1 cellular context compared by ENCODE assay signal in the genomic region with DNA sequence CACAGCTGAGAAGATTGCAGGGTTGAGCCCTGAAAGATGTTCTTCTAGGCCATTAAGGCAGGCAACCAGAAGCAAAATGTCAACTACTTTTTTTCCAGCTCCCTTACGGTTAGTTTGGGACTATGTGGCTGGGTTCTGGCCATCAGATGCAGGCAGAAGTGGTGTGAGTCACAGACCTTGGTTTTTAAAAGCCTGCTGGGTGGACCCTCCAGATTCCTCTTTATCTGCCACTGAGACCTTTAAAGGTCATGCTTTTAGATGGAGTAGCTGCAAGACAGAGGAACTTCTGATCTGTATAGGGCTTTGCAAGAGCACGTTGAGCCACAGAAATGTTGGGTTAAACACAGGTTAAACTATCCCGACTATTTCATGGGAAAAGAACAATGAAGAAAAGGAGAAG.
TF ChIP-seq lines count a peak whose summit lies in the region.

No MANE protein-coding gene starts in this region.

TF ChIP-seq in K562, 482 proteins besides CTCF, POLR2A, EP300 and RAD21 (continued from another document and continues in another):
- TF ChIP-seq, protein P1, sequence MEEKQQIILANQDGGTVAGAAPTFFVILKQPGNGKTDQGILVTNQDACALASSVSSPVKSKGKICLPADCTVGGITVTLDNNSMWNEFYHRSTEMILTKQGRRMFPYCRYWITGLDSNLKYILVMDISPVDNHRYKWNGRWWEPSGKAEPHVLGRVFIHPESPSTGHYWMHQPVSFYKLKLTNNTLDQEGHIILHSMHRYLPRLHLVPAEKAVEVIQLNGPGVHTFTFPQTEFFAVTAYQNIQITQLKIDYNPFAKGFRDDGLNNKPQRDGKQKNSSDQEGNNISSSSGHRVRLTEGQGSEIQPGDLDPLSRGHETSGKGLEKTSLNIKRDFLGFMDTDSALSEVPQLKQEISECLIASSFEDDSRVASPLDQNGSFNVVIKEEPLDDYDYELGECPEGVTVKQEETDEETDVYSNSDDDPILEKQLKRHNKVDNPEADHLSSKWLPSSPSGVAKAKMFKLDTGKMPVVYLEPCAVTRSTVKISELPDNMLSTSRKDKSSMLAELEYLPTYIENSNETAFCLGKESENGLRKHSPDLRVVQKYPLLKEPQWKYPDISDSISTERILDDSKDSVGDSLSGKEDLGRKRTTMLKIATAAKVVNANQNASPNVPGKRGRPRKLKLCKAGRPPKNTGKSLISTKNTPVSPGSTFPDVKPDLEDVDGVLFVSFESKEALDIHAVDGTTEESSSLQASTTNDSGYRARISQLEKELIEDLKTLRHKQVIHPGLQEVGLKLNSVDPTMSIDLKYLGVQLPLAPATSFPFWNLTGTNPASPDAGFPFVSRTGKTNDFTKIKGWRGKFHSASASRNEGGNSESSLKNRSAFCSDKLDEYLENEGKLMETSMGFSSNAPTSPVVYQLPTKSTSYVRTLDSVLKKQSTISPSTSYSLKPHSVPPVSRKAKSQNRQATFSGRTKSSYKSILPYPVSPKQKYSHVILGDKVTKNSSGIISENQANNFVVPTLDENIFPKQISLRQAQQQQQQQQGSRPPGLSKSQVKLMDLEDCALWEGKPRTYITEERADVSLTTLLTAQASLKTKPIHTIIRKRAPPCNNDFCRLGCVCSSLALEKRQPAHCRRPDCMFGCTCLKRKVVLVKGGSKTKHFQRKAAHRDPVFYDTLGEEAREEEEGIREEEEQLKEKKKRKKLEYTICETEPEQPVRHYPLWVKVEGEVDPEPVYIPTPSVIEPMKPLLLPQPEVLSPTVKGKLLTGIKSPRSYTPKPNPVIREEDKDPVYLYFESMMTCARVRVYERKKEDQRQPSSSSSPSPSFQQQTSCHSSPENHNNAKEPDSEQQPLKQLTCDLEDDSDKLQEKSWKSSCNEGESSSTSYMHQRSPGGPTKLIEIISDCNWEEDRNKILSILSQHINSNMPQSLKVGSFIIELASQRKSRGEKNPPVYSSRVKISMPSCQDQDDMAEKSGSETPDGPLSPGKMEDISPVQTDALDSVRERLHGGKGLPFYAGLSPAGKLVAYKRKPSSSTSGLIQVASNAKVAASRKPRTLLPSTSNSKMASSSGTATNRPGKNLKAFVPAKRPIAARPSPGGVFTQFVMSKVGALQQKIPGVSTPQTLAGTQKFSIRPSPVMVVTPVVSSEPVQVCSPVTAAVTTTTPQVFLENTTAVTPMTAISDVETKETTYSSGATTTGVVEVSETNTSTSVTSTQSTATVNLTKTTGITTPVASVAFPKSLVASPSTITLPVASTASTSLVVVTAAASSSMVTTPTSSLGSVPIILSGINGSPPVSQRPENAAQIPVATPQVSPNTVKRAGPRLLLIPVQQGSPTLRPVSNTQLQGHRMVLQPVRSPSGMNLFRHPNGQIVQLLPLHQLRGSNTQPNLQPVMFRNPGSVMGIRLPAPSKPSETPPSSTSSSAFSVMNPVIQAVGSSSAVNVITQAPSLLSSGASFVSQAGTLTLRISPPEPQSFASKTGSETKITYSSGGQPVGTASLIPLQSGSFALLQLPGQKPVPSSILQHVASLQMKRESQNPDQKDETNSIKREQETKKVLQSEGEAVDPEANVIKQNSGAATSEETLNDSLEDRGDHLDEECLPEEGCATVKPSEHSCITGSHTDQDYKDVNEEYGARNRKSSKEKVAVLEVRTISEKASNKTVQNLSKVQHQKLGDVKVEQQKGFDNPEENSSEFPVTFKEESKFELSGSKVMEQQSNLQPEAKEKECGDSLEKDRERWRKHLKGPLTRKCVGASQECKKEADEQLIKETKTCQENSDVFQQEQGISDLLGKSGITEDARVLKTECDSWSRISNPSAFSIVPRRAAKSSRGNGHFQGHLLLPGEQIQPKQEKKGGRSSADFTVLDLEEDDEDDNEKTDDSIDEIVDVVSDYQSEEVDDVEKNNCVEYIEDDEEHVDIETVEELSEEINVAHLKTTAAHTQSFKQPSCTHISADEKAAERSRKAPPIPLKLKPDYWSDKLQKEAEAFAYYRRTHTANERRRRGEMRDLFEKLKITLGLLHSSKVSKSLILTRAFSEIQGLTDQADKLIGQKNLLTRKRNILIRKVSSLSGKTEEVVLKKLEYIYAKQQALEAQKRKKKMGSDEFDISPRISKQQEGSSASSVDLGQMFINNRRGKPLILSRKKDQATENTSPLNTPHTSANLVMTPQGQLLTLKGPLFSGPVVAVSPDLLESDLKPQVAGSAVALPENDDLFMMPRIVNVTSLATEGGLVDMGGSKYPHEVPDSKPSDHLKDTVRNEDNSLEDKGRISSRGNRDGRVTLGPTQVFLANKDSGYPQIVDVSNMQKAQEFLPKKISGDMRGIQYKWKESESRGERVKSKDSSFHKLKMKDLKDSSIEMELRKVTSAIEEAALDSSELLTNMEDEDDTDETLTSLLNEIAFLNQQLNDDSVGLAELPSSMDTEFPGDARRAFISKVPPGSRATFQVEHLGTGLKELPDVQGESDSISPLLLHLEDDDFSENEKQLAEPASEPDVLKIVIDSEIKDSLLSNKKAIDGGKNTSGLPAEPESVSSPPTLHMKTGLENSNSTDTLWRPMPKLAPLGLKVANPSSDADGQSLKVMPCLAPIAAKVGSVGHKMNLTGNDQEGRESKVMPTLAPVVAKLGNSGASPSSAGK (IDR thresholded peaks at IDR 0.05), result no peak
- TF ChIP-seq POU5F1 (IDR thresholded peaks at IDR 0.05; ENCODE audit: borderline replicate concordance, low read depth, low read length, partially characterized antibody) (no peak), NFXL1 (CRISPR knock-in tag; IDR thresholded peaks at IDR 0.05) (no peak), ZNF561 (CRISPR knock-in tag; conservative IDR thresholded peaks at IDR 0.05) (no peak), ATF7 (IDR thresholded peaks at IDR 0.05) (no peak), NCOR1 (IDR thresholded peaks at IDR 0.05) (peak; percentile 37; the same call in 1 of the 2 replicates), ZBTB7A (IDR thresholded peaks at IDR 0.05; ENCODE audit: borderline replicate concordance, control insufficient read depth, low read depth, low read length) (peak; percentile 40; the same call in 1 of the 2 replicates), SOX6 (IDR thresholded peaks at IDR 0.05) (no peak), HDAC8 (tag; IDR thresholded peaks at IDR 0.05) (no peak), DACH1 (IDR thresholded peaks at IDR 0.05; ENCODE audit: partially characterized antibody) (no peak), ZNF175 (CRISPR knock-in tag; IDR thresholded peaks at IDR 0.05; ENCODE audit: low read depth) (no peak), ZNF830 (CRISPR knock-in tag; IDR thresholded peaks at IDR 0.05) (no peak), STAT5A (IDR thresholded peaks at IDR 0.05; ENCODE audit: borderline replicate concordance, low read length) (0 out of 2 replicates have a peak, but pooled peaks have one; percentile 31), ZNF41 (CRISPR knock-in tag; conservative IDR thresholded peaks at IDR 0.05) (no peak), SMAD4 (CRISPR knock-in tag; conservative IDR thresholded peaks at IDR 0.05) (no peak), SMARCE1 (IDR thresholded peaks at IDR 0.05) (peak; percentile 57; the same call in 1 of the 2 replicates), ZNF507 (tag; conservative IDR thresholded peaks at IDR 0.05) (no peak), MAFK (IDR thresholded peaks at IDR 0.05; ENCODE audit: low read length) (no peak), YY1 (IDR thresholded peaks at IDR 0.05; ENCODE audit: borderline replicate concordance in 1 of 3, control insufficient read depth in 1 of 3, extremely low read depth in 1 of 3, insufficient read depth in 3 of 3, insufficient read length in 1 of 3, insufficient replicate concordance in 2 of 3, low read depth in 1 of 3, low read length in 2 of 3) (peak in 1 of 3 experiments; percentile 36), CREM (IDR thresholded peaks at IDR 0.05; ENCODE audit: low read depth) (0 out of 2 replicates have a peak, but pooled peaks have one; percentile 21), HDAC2 (IDR thresholded peaks at IDR 0.05) (peak; percentile 72; the same call in 1 of the 2 replicates), HMG20B (CRISPR knock-in tag; IDR thresholded peaks at IDR 0.05) (no peak), SREBF2 (CRISPR knock-in tag; IDR thresholded peaks at IDR 0.05) (no peak), DPF2 (IDR thresholded peaks at IDR 0.05) (peak; percentile 52), ZNF197 (CRISPR knock-in tag; IDR thresholded peaks at IDR 0.05; ENCODE audit: low read depth) (no peak), GABPA (tag; conservative IDR thresholded peaks at IDR 0.05; ENCODE audit: low read depth) (no peak), ZNF780A (CRISPR knock-in tag; IDR thresholded peaks at IDR 0.05) (no peak), RBM25 (IDR thresholded peaks at IDR 0.05; ENCODE audit: low read depth, low read length, severe bottlenecking) (no peak), KDM1A (IDR thresholded peaks at IDR 0.05) (peak; percentile 94), GATA2 (CRISPR knock-in tag; IDR thresholded peaks at IDR 0.05) (peak; percentile 46; the same call in 1 of the 2 replicates), SMARCA4 (IDR thresholded peaks at IDR 0.05) (peak; percentile 64; the same call in 1 of the 2 replicates), ZNF76 (CRISPR knock-in tag; IDR thresholded peaks at IDR 0.05; ENCODE audit: borderline replicate concordance) (no peak), CTBP1 (IDR thresholded peaks at IDR 0.05; ENCODE audit: borderline replicate concordance) (peak; percentile 74), KLF1 (tag; IDR thresholded peaks at IDR 0.05) (no peak), RBM15 (IDR thresholded peaks at IDR 0.05; ENCODE audit: insufficient read depth, low read length) (no peak), RFX1 (IDR thresholded peaks at IDR 0.05) (no peak), TAL1 (IDR thresholded peaks at IDR 0.05) (peak; percentile 17; the same call in 1 of the 2 replicates)
- TF ChIP-seq, protein P2, sequence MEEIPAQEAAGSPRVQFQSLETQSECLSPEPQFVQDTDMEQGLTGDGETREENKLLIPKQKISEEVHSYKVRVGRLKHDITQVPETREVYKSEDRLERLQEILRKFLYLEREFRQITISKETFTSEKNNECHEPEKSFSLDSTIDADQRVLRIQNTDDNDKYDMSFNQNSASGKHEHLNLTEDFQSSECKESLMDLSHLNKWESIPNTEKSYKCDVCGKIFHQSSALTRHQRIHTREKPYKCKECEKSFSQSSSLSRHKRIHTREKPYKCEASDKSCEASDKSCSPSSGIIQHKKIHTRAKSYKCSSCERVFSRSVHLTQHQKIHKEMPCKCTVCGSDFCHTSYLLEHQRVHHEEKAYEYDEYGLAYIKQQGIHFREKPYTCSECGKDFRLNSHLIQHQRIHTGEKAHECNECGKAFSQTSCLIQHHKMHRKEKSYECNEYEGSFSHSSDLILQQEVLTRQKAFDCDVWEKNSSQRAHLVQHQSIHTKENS (CRISPR knock-in tag; IDR thresholded peaks at IDR 0.05), result no peak
- TF ChIP-seq, protein P3, sequence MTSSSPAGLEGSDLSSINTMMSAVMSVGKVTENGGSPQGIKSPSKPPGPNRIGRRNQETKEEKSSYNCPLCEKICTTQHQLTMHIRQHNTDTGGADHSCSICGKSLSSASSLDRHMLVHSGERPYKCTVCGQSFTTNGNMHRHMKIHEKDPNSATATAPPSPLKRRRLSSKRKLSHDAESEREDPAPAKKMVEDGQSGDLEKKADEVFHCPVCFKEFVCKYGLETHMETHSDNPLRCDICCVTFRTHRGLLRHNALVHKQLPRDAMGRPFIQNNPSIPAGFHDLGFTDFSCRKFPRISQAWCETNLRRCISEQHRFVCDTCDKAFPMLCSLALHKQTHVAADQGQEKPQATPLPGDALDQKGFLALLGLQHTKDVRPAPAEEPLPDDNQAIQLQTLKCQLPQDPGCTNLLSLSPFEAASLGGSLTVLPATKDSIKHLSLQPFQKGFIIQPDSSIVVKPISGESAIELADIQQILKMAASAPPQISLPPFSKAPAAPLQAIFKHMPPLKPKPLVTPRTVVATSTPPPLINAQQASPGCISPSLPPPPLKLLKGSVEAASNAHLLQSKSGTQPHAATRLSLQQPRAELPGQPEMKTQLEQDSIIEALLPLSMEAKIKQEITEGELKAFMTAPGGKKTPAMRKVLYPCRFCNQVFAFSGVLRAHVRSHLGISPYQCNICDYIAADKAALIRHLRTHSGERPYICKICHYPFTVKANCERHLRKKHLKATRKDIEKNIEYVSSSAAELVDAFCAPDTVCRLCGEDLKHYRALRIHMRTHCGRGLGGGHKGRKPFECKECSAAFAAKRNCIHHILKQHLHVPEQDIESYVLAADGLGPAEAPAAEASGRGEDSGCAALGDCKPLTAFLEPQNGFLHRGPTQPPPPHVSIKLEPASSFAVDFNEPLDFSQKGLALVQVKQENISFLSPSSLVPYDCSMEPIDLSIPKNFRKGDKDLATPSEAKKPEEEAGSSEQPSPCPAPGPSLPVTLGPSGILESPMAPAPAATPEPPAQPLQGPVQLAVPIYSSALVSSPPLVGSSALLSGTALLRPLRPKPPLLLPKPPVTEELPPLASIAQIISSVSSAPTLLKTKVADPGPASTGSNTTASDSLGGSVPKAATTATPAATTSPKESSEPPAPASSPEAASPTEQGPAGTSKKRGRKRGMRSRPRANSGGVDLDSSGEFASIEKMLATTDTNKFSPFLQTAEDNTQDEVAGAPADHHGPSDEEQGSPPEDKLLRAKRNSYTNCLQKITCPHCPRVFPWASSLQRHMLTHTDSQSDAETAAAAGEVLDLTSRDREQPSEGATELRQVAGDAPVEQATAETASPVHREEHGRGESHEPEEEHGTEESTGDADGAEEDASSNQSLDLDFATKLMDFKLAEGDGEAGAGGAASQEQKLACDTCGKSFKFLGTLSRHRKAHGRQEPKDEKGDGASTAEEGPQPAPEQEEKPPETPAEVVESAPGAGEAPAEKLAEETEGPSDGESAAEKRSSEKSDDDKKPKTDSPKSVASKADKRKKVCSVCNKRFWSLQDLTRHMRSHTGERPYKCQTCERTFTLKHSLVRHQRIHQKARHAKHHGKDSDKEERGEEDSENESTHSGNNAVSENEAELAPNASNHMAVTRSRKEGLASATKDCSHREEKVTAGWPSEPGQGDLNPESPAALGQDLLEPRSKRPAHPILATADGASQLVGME (CRISPR knock-in tag; IDR thresholded peaks at IDR 0.05), result no peak
- TF ChIP-seq, protein P4, sequence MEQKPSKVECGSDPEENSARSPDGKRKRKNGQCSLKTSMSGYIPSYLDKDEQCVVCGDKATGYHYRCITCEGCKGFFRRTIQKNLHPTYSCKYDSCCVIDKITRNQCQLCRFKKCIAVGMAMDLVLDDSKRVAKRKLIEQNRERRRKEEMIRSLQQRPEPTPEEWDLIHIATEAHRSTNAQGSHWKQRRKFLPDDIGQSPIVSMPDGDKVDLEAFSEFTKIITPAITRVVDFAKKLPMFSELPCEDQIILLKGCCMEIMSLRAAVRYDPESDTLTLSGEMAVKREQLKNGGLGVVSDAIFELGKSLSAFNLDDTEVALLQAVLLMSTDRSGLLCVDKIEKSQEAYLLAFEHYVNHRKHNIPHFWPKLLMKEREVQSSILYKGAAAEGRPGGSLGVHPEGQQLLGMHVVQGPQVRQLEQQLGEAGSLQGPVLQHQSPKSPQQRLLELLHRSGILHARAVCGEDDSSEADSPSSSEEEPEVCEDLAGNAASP (IDR thresholded peaks at IDR 0.05), result no peak
- TF ChIP-seq, protein P5, sequence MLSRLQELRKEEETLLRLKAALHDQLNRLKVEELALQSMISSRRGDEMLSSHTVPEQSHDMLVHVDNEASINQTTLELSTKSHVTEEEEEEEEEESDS (CRISPR knock-in tag; IDR thresholded peaks at IDR 0.05), result no peak
- TF ChIP-seq, protein P6, sequence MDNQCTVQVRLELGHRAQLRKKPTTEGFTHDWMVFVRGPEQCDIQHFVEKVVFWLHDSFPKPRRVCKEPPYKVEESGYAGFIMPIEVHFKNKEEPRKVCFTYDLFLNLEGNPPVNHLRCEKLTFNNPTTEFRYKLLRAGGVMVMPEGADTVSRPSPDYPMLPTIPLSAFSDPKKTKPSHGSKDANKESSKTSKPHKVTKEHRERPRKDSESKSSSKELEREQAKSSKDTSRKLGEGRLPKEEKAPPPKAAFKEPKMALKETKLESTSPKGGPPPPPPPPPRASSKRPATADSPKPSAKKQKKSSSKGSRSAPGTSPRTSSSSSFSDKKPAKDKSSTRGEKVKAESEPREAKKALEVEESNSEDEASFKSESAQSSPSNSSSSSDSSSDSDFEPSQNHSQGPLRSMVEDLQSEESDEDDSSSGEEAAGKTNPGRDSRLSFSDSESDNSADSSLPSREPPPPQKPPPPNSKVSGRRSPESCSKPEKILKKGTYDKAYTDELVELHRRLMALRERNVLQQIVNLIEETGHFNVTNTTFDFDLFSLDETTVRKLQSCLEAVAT (IDR thresholded peaks at IDR 0.05), result no peak
